Comparison of ENCODE assay signal across 1 cellular context in the genomic region with DNA sequence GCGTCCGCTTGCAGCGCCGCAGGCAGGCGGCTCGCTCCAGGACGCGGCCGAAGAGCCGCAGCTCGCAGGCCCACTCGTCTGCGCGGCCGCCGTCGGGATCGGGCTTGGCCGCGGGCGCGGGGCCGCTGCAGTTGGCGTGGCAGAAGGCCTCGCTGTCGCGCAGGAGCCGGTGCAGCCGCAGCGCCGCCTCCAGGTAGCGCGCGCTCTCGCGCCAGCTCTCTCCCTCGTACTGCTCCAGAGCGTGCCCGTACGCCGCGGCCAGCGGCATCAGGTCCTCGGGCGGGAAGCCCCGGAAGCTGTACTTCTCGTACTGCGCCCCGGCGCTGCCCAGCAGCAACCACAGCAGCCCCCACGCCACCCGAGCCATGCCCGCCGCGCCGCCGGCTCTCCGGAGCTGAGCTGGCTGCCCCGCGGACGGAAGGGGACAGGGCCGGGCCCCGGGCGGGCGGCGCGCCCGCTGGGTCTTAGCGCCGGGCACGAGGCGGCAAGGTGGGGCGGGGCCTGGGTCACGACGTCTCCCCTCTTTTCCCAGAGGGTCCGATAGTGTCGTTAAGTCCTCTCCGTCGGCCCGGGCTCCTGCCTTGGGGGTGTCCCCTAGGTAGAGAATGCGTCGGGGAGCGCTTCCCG.
TF ChIP-seq lines count a peak whose summit lies in the region.

A gene with protein sequence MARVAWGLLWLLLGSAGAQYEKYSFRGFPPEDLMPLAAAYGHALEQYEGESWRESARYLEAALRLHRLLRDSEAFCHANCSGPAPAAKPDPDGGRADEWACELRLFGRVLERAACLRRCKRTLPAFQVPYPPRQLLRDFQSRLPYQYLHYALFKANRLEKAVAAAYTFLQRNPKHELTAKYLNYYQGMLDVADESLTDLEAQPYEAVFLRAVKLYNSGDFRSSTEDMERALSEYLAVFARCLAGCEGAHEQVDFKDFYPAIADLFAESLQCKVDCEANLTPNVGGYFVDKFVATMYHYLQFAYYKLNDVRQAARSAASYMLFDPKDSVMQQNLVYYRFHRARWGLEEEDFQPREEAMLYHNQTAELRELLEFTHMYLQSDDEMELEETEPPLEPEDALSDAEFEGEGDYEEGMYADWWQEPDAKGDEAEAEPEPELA (minus strand): TSS at position 401 of the 627 bp plus-strand sequence. CDS start 34 bp downstream, at position 367.

TF ChIP-seq in HepG2, 621 proteins besides CTCF, POLR2A, EP300 and RAD21 (continued from another document and continues in another):
- TF ChIP-seq, protein P1, sequence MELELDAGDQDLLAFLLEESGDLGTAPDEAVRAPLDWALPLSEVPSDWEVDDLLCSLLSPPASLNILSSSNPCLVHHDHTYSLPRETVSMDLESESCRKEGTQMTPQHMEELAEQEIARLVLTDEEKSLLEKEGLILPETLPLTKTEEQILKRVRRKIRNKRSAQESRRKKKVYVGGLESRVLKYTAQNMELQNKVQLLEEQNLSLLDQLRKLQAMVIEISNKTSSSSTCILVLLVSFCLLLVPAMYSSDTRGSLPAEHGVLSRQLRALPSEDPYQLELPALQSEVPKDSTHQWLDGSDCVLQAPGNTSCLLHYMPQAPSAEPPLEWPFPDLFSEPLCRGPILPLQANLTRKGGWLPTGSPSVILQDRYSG (CRISPR knock-in tag; IDR thresholded peaks at IDR 0.05): peak; percentile 92
- TF ChIP-seq MED13 (CRISPR knock-in tag; IDR thresholded peaks at IDR 0.05) (peak; percentile 74), ZNF557 (CRISPR knock-in tag; IDR thresholded peaks at IDR 0.05) (peak; percentile 52; the same call in 1 of the 2 replicates), ZNF3 (CRISPR knock-in tag; IDR thresholded peaks at IDR 0.05) (no peak), ZNF24 (IDR thresholded peaks at IDR 0.05) (no peak), ZFX (CRISPR knock-in tag; IDR thresholded peaks at IDR 0.05; ENCODE audit: low read depth) (peak; percentile 92), CEBPG (CRISPR knock-in tag; IDR thresholded peaks at IDR 0.05) (no peak), FOXO1 (CRISPR knock-in tag; IDR thresholded peaks at IDR 0.05) (peak; percentile 50; the same call in 1 of the 2 replicates), ZNF441 (CRISPR knock-in tag; IDR thresholded peaks at IDR 0.05; ENCODE audit: borderline replicate concordance) (peak; percentile 75; the same call in 1 of the 2 replicates), ZNF556 (CRISPR knock-in tag; IDR thresholded peaks at IDR 0.05; ENCODE audit: borderline replicate concordance) (peak; percentile 89), ZC3H4 (CRISPR knock-in tag; IDR thresholded peaks at IDR 0.05; ENCODE audit: borderline replicate concordance) (no peak), ZFP36L1 (CRISPR knock-in tag; IDR thresholded peaks at IDR 0.05) (no peak; the same call in 1 of the 2 replicates), ZNF749 (CRISPR knock-in tag; IDR thresholded peaks at IDR 0.05; ENCODE audit: borderline replicate concordance) (peak; percentile 65; the same call in 1 of the 2 replicates), ONECUT2 (CRISPR knock-in tag; IDR thresholded peaks at IDR 0.05) (no peak), MIXL1 (CRISPR knock-in tag; IDR thresholded peaks at IDR 0.05) (no peak)
- TF ChIP-seq, protein P2, sequence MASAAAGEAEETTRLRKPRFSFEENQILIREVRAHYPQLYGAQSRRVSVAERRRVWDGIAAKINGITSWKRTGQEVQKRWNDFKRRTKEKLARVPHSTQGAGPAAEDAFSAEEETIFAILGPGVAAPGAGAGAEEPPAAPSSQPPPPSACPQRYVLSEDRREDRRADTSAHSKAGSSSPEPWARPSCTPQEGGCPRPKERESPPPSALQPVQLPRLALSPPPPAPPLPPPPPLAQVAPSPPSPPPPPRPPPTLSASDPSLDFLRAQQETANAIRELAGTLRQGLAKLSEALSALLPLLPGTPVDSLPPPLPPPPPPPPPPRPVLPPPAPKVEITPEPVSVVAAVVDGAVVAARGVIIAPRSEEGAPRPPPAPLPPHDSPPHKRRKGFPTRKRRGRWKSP (CRISPR knock-in tag; IDR thresholded peaks at IDR 0.05): peak; percentile 89
- TF ChIP-seq, protein P3, sequence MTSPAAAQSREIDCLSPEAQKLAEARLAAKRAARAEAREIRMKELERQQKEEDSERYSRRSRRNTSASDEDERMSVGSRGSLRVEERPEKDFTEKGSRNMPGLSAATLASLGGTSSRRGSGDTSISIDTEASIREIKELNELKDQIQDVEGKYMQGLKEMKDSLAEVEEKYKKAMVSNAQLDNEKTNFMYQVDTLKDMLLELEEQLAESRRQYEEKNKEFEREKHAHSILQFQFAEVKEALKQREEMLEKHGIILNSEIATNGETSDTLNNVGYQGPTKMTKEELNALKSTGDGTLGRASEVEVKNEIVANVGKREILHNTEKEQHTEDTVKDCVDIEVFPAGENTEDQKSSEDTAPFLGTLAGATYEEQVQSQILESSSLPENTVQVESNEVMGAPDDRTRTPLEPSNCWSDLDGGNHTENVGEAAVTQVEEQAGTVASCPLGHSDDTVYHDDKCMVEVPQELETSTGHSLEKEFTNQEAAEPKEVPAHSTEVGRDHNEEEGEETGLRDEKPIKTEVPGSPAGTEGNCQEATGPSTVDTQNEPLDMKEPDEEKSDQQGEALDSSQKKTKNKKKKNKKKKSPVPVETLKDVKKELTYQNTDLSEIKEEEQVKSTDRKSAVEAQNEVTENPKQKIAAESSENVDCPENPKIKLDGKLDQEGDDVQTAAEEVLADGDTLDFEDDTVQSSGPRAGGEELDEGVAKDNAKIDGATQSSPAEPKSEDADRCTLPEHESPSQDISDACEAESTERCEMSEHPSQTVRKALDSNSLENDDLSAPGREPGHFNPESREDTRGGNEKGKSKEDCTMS (CRISPR knock-in tag; conservative IDR thresholded peaks at IDR 0.05): no peak
- TF ChIP-seq, protein P4, sequence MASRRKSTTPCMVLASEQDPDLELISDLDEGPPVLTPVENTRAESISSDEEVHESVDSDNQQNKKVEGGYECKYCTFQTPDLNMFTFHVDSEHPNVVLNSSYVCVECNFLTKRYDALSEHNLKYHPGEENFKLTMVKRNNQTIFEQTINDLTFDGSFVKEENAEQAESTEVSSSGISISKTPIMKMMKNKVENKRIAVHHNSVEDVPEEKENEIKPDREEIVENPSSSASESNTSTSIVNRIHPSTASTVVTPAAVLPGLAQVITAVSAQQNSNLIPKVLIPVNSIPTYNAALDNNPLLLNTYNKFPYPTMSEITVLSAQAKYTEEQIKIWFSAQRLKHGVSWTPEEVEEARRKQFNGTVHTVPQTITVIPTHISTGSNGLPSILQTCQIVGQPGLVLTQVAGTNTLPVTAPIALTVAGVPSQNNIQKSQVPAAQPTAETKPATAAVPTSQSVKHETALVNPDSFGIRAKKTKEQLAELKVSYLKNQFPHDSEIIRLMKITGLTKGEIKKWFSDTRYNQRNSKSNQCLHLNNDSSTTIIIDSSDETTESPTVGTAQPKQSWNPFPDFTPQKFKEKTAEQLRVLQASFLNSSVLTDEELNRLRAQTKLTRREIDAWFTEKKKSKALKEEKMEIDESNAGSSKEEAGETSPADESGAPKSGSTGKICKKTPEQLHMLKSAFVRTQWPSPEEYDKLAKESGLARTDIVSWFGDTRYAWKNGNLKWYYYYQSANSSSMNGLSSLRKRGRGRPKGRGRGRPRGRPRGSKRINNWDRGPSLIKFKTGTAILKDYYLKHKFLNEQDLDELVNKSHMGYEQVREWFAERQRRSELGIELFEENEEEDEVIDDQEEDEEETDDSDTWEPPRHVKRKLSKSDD (CRISPR knock-in tag; IDR thresholded peaks at IDR 0.05; ENCODE audit: low read depth): 0 out of 2 replicates have a peak, but pooled peaks have one; percentile 76
- TF ChIP-seq, protein P5, sequence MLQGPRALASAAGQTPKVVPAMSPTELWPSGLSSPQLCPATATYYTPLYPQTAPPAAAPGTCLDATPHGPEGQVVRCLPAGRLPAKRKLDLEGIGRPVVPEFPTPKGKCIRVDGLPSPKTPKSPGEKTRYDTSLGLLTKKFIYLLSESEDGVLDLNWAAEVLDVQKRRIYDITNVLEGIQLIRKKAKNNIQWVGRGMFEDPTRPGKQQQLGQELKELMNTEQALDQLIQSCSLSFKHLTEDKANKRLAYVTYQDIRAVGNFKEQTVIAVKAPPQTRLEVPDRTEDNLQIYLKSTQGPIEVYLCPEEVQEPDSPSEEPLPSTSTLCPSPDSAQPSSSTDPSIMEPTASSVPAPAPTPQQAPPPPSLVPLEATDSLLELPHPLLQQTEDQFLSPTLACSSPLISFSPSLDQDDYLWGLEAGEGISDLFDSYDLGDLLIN (CRISPR knock-in tag; IDR thresholded peaks at IDR 0.05; ENCODE audit: borderline replicate concordance): peak; percentile 57; the same call in 1 of the 2 replicates
- TF ChIP-seq, protein P6, sequence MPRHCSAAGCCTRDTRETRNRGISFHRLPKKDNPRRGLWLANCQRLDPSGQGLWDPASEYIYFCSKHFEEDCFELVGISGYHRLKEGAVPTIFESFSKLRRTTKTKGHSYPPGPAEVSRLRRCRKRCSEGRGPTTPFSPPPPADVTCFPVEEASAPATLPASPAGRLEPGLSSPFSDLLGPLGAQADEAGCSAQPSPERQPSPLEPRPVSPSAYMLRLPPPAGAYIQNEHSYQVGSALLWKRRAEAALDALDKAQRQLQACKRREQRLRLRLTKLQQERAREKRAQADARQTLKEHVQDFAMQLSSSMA (CRISPR knock-in tag; IDR thresholded peaks at IDR 0.05): 0 out of 2 replicates have a peak, but pooled peaks have one; percentile 20
- TF ChIP-seq, protein P7, sequence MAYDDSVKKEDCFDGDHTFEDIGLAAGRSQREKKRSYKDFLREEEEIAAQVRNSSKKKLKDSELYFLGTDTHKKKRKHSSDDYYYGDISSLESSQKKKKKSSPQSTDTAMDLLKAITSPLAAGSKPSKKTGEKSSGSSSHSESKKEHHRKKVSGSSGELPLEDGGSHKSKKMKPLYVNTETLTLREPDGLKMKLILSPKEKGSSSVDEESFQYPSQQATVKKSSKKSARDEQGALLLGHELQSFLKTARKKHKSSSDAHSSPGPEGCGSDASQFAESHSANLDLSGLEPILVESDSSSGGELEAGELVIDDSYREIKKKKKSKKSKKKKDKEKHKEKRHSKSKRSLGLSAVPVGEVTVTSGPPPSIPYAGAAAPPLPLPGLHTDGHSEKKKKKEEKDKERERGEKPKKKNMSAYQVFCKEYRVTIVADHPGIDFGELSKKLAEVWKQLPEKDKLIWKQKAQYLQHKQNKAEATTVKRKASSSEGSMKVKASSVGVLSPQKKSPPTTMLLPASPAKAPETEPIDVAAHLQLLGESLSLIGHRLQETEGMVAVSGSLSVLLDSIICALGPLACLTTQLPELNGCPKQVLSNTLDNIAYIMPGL (CRISPR knock-in tag; IDR thresholded peaks at IDR 0.05; ENCODE audit: borderline replicate concordance in 1 of 2, low read depth in 1 of 2): peak; percentile 96 to 97
- TF ChIP-seq, protein P8, sequence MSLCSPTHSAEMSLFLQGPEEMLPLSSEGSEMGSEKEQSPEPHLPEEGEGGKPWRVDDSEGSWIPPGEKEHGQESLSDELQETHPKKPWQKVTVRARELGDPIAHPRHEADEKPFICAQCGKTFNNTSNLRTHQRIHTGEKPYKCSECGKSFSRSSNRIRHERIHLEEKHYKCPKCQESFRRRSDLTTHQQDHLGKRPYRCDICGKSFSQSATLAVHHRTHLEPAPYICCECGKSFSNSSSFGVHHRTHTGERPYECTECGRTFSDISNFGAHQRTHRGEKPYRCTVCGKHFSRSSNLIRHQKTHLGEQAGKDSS (CRISPR knock-in tag; IDR thresholded peaks at IDR 0.05; ENCODE audit: borderline replicate concordance, low read depth): peak; percentile 65
- TF ChIP-seq, protein P9, sequence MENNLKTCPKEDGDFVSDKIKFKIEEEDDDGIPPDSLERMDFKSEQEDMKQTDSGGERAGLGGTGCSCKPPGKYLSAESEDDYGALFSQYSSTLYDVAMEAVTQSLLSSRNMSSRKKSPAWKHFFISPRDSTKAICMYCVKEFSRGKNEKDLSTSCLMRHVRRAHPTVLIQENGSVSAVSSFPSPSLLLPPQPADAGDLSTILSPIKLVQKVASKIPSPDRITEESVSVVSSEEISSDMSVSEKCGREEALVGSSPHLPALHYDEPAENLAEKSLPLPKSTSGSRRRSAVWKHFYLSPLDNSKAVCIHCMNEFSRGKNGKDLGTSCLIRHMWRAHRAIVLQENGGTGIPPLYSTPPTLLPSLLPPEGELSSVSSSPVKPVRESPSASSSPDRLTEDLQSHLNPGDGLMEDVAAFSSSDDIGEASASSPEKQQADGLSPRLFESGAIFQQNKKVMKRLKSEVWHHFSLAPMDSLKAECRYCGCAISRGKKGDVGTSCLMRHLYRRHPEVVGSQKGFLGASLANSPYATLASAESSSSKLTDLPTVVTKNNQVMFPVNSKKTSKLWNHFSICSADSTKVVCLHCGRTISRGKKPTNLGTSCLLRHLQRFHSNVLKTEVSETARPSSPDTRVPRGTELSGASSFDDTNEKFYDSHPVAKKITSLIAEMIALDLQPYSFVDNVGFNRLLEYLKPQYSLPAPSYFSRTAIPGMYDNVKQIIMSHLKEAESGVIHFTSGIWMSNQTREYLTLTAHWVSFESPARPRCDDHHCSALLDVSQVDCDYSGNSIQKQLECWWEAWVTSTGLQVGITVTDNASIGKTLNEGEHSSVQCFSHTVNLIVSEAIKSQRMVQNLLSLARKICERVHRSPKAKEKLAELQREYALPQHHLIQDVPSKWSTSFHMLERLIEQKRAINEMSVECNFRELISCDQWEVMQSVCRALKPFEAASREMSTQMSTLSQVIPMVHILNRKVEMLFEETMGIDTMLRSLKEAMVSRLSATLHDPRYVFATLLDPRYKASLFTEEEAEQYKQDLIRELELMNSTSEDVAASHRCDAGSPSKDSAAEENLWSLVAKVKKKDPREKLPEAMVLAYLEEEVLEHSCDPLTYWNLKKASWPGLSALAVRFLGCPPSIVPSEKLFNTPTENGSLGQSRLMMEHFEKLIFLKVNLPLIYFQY (CRISPR knock-in tag; IDR thresholded peaks at IDR 0.05; ENCODE audit: borderline replicate concordance): 0 out of 2 replicates have a peak, but pooled peaks have one; percentile 31
- TF ChIP-seq, protein P10, sequence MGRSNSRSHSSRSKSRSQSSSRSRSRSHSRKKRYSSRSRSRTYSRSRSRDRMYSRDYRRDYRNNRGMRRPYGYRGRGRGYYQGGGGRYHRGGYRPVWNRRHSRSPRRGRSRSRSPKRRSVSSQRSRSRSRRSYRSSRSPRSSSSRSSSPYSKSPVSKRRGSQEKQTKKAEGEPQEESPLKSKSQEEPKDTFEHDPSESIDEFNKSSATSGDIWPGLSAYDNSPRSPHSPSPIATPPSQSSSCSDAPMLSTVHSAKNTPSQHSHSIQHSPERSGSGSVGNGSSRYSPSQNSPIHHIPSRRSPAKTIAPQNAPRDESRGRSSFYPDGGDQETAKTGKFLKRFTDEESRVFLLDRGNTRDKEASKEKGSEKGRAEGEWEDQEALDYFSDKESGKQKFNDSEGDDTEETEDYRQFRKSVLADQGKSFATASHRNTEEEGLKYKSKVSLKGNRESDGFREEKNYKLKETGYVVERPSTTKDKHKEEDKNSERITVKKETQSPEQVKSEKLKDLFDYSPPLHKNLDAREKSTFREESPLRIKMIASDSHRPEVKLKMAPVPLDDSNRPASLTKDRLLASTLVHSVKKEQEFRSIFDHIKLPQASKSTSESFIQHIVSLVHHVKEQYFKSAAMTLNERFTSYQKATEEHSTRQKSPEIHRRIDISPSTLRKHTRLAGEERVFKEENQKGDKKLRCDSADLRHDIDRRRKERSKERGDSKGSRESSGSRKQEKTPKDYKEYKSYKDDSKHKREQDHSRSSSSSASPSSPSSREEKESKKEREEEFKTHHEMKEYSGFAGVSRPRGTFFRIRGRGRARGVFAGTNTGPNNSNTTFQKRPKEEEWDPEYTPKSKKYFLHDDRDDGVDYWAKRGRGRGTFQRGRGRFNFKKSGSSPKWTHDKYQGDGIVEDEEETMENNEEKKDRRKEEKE (IDR thresholded peaks at IDR 0.05): no peak
- TF ChIP-seq, protein P11, sequence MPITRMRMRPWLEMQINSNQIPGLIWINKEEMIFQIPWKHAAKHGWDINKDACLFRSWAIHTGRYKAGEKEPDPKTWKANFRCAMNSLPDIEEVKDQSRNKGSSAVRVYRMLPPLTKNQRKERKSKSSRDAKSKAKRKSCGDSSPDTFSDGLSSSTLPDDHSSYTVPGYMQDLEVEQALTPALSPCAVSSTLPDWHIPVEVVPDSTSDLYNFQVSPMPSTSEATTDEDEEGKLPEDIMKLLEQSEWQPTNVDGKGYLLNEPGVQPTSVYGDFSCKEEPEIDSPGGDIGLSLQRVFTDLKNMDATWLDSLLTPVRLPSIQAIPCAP (CRISPR knock-in tag; IDR thresholded peaks at IDR 0.05; ENCODE audit: low read depth): peak; percentile 53; the same call in 1 of the 2 replicates
- TF ChIP-seq, protein P12, sequence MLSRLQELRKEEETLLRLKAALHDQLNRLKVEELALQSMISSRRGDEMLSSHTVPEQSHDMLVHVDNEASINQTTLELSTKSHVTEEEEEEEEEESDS (CRISPR knock-in tag; IDR thresholded peaks at IDR 0.05; ENCODE audit: borderline replicate concordance): peak; percentile 70; the same call in 1 of the 2 replicates
